In genomic region chr5:154470949-154471870, GRCh38 we compare ENCODE assay signal across 27 cellular contexts. TPM values are rescaled to one million over a fixed set of nuclear protein-coding genes. Genes with fewer than 3 reads are reported as not detected.
DNase-seq lines count a peak whose midpoint lies in the region; ATAC-seq, FAIRE-seq and TF ChIP-seq lines count a peak whose summit lies in the region.
"Had no signal": no experiment of that assay in that cellular context is flagged by ENCODE, and none has a peak within 500 bp of the region (broad histone marks: within the 10 kb centered on the region; RNA-seq: fewer than 3 reads in every experiment).

No MANE protein-coding gene starts in this region.

- no peak overlapping the region for H4K91ac ChIP-seq in H1 (replicated peaks; ENCODE audit: insufficient read length, low read length)

- H3K9ac ChIP-seq in H1 (replicated peaks in 1 of 4; ENCODE audit: extremely low read depth in 1 of 4, low read depth in 3 of 4, low read length in 3 of 4) = no peak overlapping the region
- no peak overlapping the region for H3K9ac ChIP-seq in smooth muscle cell (ENCODE audit: low read depth)
- H3K9ac ChIP-seq: BLaER1 had no signal

- H3K79me1 ChIP-seq in H1 (ENCODE audit: low read depth, low read length) = no peaks in the 10 kb centered on the region

- no peaks in the 10 kb centered on the region for H3K79me2 ChIP-seq in H1 (ENCODE audit: control insufficient read depth in 1 of 2, insufficient read depth in 2 of 2, low read length in 2 of 2)
- peaks cover 24% of the 10 kb centered on the region for H3K79me2 ChIP-seq in smooth muscle cell (ENCODE audit: low read depth)

- no peak overlapping the region for H3K4me3 ChIP-seq in H1 (ENCODE audit: extremely low read depth in 1 of 4, insufficient read depth in 2 of 4, low read depth in 3 of 4, low read length in 4 of 4)
- H3K4me3 ChIP-seq in smooth muscle cell = peak overlapping the region; percentile 7
- H3K4me3 ChIP-seq: BLaER1, left lung, upper lobe of right lung had no signal

- no peak for TF ChIP-seq POLR2A in H1 (IDR thresholded peaks at IDR 0.05; ENCODE audit: control extremely low read depth in 1 of 2, low read depth in 2 of 2, low read length in 2 of 2)

- no peak overlapping the region for H2BK20ac ChIP-seq in H1 (ENCODE audit: low read length)

- H2BK120ac ChIP-seq in H1 (replicated peaks; ENCODE audit: low read depth, low read length) = no peak overlapping the region

- H2AFZ ChIP-seq in H1 (ENCODE audit: low read length) (no peak overlapping the region), smooth muscle cell (ENCODE audit: low read depth) (peak overlapping the region; percentile 41)

- FAIRE-seq in H1 (lab: Jason Lieb, UNC) = no peak
- FAIRE-seq: A204.1, bronchial epithelial cell, G401.6, GM19239 had no signal

- ATAC-seq in GM18511 (IDR thresholded peaks at IDR 0.05; ENCODE audit: unreplicated experiment) = no peak
- ATAC-seq: left lung, upper lobe of right lung had no signal

- DNase-seq in NCI-H82 (lab: John Stamatoyannopoulos, UW) (peak; percentile 8), NCI-H82 treated with DMSO at 0.1 percent for 48 hours (lab: John Stamatoyannopoulos, UW; ENCODE audit: unreplicated experiment) (no peak), LoVo (ENCODE audit: low spot score) (peak; percentile 44), H1 (ENCODE audit: low read depth in 1 of 2, low spot score in 2 of 2) (no peak), smooth muscle cell (lab: John Stamatoyannopoulos, UW; ENCODE audit: unreplicated experiment) (no peak), NOMO-1 treated with DMSO at 0.1 percent for 48 hours (lab: John Stamatoyannopoulos, UW; ENCODE audit: unreplicated experiment) (no peak)
- no peak for DNase-seq in activated CD4-positive, alpha-beta T cell treated with anti-CD3 and anti-CD28 coated beads, Interleukin-2, amount 50 U/mL, for 1 hour
- DNase-seq: activated B cell treated with CpG ODN at 0.5 μM for 24 hours; activated CD4-positive, alpha-beta memory T cell treated with anti-CD3 and anti-CD28 coated beads, Interleukin-2, amount 10 ng/mL, durations not matched to agents 7 days and 5 days; activated gamma-delta T cell treated with Interleukin-2 at 50 U/mL for 16 hours; activated T-cell treated with anti-CD3 and anti-CD28 coated beads for 4 hours; glutamatergic neuron; left lung; NCI-H1092 treated with DMSO at 0.1 percent for 48 hours; NCI-H2081 treated with DMSO at 0.1 percent for 48 hours; NCI-H524; stimulated activated CD4-positive, alpha-beta T cell treated with anti-CD3 and anti-CD28 coated beads, Interleukin-12 subunit alpha, Interleukin-12 subunit beta, amount 100 ng/mL, for 4 hours; upper lobe of right lung had no signal

- peaks cover 3% of the 10 kb centered on the region; the same call in 1 of the 2 replicates for H3K23me2 ChIP-seq in H1 (ENCODE audit: low read depth, low read length)

- H4K8ac ChIP-seq in H1 (ENCODE audit: extremely low read depth, insufficient read depth, low read length) = no peak overlapping the region

- H2BK15ac ChIP-seq in H1 (ENCODE audit: low read length) = 0 out of 2 replicates have a peak overlapping the region, but pooled peaks have one; percentile 1

- peaks cover 10% of the 10 kb centered on the region for H3F3A ChIP-seq in smooth muscle cell (ENCODE audit: low read depth)

- no peak overlapping the region for H3K18ac ChIP-seq in H1 (ENCODE audit: extremely low read depth, low read length)

- no peak overlapping the region for H3K56ac ChIP-seq in H1 (replicated peaks; ENCODE audit: insufficient read length, low read depth, low read length)

- H3K4me2 ChIP-seq in H1 (ENCODE audit: insufficient read depth in 1 of 2, low read depth in 2 of 2, low read length in 2 of 2) (no peak overlapping the region), smooth muscle cell (peak overlapping the region; percentile 80)
- H3K4me2 ChIP-seq: BLaER1 had no signal

- no peak overlapping the region for H3K27ac ChIP-seq in H1 (ENCODE audit: low read depth, low read length)
- H3K27ac ChIP-seq in smooth muscle cell (ENCODE audit: low read depth) = no peak overlapping the region
- H3K27ac ChIP-seq: BLaER1, left lung, upper lobe of right lung had no signal

- no peak overlapping the region for H3K23ac ChIP-seq in H1 (ENCODE audit: insufficient read length)

- no peak for TF ChIP-seq CTCF in H1 (IDR thresholded peaks at IDR 0.05; ENCODE audit: control extremely low read depth in 1 of 3, insufficient read depth in 1 of 3, low read depth in 1 of 3, low read length in 3 of 3)
- no peak for TF ChIP-seq CTCF in smooth muscle cell (IDR thresholded peaks at IDR 0.05; ENCODE audit: borderline replicate concordance, insufficient read depth, poor library complexity, severe bottlenecking)

- H3K4ac ChIP-seq in H1 (replicated peaks; ENCODE audit: insufficient read length, low read depth, low read length) = no peak overlapping the region

- 26% methylated on average over 11 of the region's 11 CpGs; no CpG with 5 or more reads in 1 of the 2 experiments for WGBS in H1 (ENCODE audit: extremely low coverage in 1 of 2, insufficient coverage in 1 of 2, insufficient read length in 1 of 2, insufficient replicate concordance in 2 of 2, low coverage in 1 of 2, low lambda C conversion rate in 2 of 2, missing lambda C conversion rate in 1 of 2), 2 experiments
- WGBS in smooth muscle cell (ENCODE audit: low lambda C conversion rate) = 56% methylated on average over 11 of the region's 11 CpGs

- no peak for TF ChIP-seq EP300 in H1 (IDR thresholded peaks at IDR 0.05; ENCODE audit: borderline replicate concordance in 1 of 2, low read depth in 2 of 2, low read length in 2 of 2)

- H3K36me3 ChIP-seq in H1 (ENCODE audit: control insufficient read depth in 2 of 4, insufficient read depth in 4 of 4, low read length in 3 of 4) (no peaks in the 10 kb centered on the region), smooth muscle cell (ENCODE audit: low read depth) (no peaks in the 10 kb centered on the region)
- H3K36me3 ChIP-seq: BLaER1, left lung, upper lobe of right lung had no signal

- peak overlapping the region; percentile 42; the same call in 1 of the 2 replicates for H2AK5ac ChIP-seq in H1 (ENCODE audit: low read depth, low read length)

- H3K4me1 ChIP-seq in H1 (replicated peaks in 1 of 4; ENCODE audit: control insufficient read depth in 3 of 4, insufficient read depth in 4 of 4, low read length in 3 of 4) (peaks cover 7 to 22% (median 12%) of the 10 kb centered on the region in 4 experiments; a peak in 6 of 7 replicates), smooth muscle cell (ENCODE audit: low read depth) (peaks cover 29% of the 10 kb centered on the region)

- POLR2A ChIA-PET in H1 (lab: Charles Lee; ENCODE audit: partially characterized antibody) = no interaction called here

- no peak for TF ChIP-seq RAD21 in H1 (IDR thresholded peaks at IDR 0.05 in 1 of 2, conservative IDR thresholded peaks at IDR 0.05 in 1 of 2; ENCODE audit: low read depth in 2 of 2, low read length in 2 of 2)

- CTCF ChIA-PET in H1 (lab: Charles Lee; ENCODE audit: partially characterized antibody) = interaction anchor here (0.7 to 16.1 kb wide), 7 partner anchors 10 to 140 kb away, joined by 3 to 273 read pairs (median 5); no protein-coding TSS in a partner anchor

- H3K27me3 ChIP-seq in H1 (replicated peaks in 1 of 4; ENCODE audit: control insufficient read depth in 3 of 4, extremely low read depth in 1 of 4, insufficient read depth in 3 of 4, low read length in 3 of 4) (peaks cover 70 to 91% (median 81%) of the 10 kb centered on the region in 4 experiments), smooth muscle cell (ENCODE audit: low read depth) (no peaks in the 10 kb centered on the region)

- H3K14ac ChIP-seq in H1 (ENCODE audit: insufficient read length) = no peak overlapping the region

- no peaks in the 10 kb centered on the region for H3K9me3 ChIP-seq in H1 (ENCODE audit: insufficient read depth in 2 of 2, low read depth in 1 of 2, low read length in 1 of 2)
- no peaks in the 10 kb centered on the region for H3K9me3 ChIP-seq in smooth muscle cell (replicated peaks; ENCODE audit: low read depth)
- H3K9me3 ChIP-seq: left lung, upper lobe of right lung had no signal

- H4K20me1 ChIP-seq in H1 (replicated peaks in 1 of 2; ENCODE audit: control insufficient read depth in 1 of 2, insufficient read depth in 2 of 2, low read length in 2 of 2) = peaks cover 11 to 16% of the 10 kb centered on the region in 2 experiments
- no peaks in the 10 kb centered on the region for H4K20me1 ChIP-seq in smooth muscle cell (ENCODE audit: low read depth)

- no peak overlapping the region for H2BK5ac ChIP-seq in H1 (ENCODE audit: low read depth, low read length)

- H2BK12ac ChIP-seq in H1 (ENCODE audit: low read depth, low read length) = peak overlapping the region; percentile 42; the same call in 1 of the 2 replicates

- H4K5ac ChIP-seq in H1 (ENCODE audit: insufficient read length, low read depth, low read length) = no peak overlapping the region

TF ChIP-seq in H1, 55 proteins besides CTCF, POLR2A, EP300 and RAD21 (continues in another document):
- peak; percentile 69 for TF ChIP-seq RNF2 (IDR thresholded peaks at IDR 0.05; ENCODE audit: borderline replicate concordance, low read depth, low read length, missing control alignments, poor library complexity, severe bottlenecking)
- TF ChIP-seq SUZ12 (IDR thresholded peaks at IDR 0.05; ENCODE audit: low read length) = peak; percentile 77; the same call in 1 of the 2 replicates

RNA-seq across cellular contexts. Expression of gene HAND1, which starts 6.8 kb away (rescaled TPM):
- total RNA-seq in H1 (2021; fragmentation: NEBNext Ultra II Directional; extraction: Animal tissue kit (Norgen Biotek cat#: 25700)) = not detected in 2 replicates
- polyA plus RNA-seq in H1 (2011; rRNA removed) (0.06 TPM in 1 of 2 replicates, not detected in the other), smooth muscle cell (18.2 and 68.4 TPM in 2 replicates)
- not detected for polyA plus RNA-seq in H1 (2011; cell fraction: cytosol; rRNA removed)
- polyA plus RNA-seq in H1 (2011; cell fraction: nucleus; rRNA removed) = not detected
- 0.09 to 0.59 TPM (median 0.40 TPM) in 3 of 4 replicates, not detected in the other for polyA plus RNA-seq in H1 (2012, experiment 1 of 2)
- 1.2 TPM for polyA plus RNA-seq in H1 (2012, experiment 2 of 2)
- not detected for polyA plus RNA-seq in H1 (2013, experiment 1 of 2)
- not detected for polyA plus RNA-seq in H1 (2013, experiment 2 of 2)
- polyA minus RNA-seq in H1 (2011; rRNA and poly(A)+ RNA removed) = not detected in 2 replicates
- not detected for polyA minus RNA-seq in H1 (2011; cell fraction: cytosol; rRNA and poly(A)+ RNA removed)
- polyA minus RNA-seq in H1 (2011; cell fraction: nucleus; rRNA and poly(A)+ RNA removed) = 0.40 TPM
- total RNA-seq in smooth muscle cell = 25.2 and 36.3 TPM in 2 replicates
- total RNA-seq: activated B cell treated with CpG ODN at 0.5 μM for 24 hours; activated CD4-positive, alpha-beta memory T cell treated with anti-CD3 and anti-CD28 coated beads, Interleukin-2, amount 10 ng/mL, durations not matched to agents 7 days and 5 days; bronchial epithelial cell; H4; left lung; renal cortical epithelial cell; upper lobe of right lung had no signal
- polyA plus RNA-seq: adipose tissue had no signal

RNA-seq across cellular contexts. Expression of gene SAP30L, which starts 25.4 kb away (rescaled TPM):
- 26.3 and 31.5 TPM in 2 replicates for total RNA-seq in H1 (2021; fragmentation: NEBNext Ultra II Directional; extraction: Animal tissue kit (Norgen Biotek cat#: 25700))
- polyA plus RNA-seq in H1 (2011; rRNA removed) (8.3 and 12.2 TPM in 2 replicates), smooth muscle cell (32.7 and 41.6 TPM in 2 replicates)
- 13.4 TPM for polyA plus RNA-seq in H1 (2011; cell fraction: cytosol; rRNA removed)
- polyA plus RNA-seq in H1 (2011; cell fraction: nucleus; rRNA removed) = 13.6 TPM
- 18.6 to 28.7 TPM (median 21.7 TPM) in 4 replicates for polyA plus RNA-seq in H1 (2012, experiment 1 of 2)
- 2.0 TPM for polyA plus RNA-seq in H1 (2012, experiment 2 of 2)
- 40.2 TPM for polyA plus RNA-seq in H1 (2013, experiment 1 of 2)
- 48.2 TPM for polyA plus RNA-seq in H1 (2013, experiment 2 of 2)
- 12.1 and 15.0 TPM in 2 replicates for polyA minus RNA-seq in H1 (2011; rRNA and poly(A)+ RNA removed)
- polyA minus RNA-seq in H1 (2011; cell fraction: cytosol; rRNA and poly(A)+ RNA removed) = 16.7 TPM
- polyA minus RNA-seq in H1 (2011; cell fraction: nucleus; rRNA and poly(A)+ RNA removed) = 10.0 TPM
- total RNA-seq in smooth muscle cell = 29.9 and 44.2 TPM in 2 replicates

Comparison
In these comparisons a context has a peak if more than half of its experiments do, and no peak if none do; other contexts are left out.
1. DNase-seq: peak in NCI-H82 (single experiment) and LoVo (single experiment); none in NCI-H82 treated with DMSO at 0.1 percent for 48 hours (single experiment), H1 (0 of 2), smooth muscle cell (single experiment), activated CD4-positive, alpha-beta T cell treated with anti-CD3 and anti-CD28 coated beads, Interleukin-2, amount 50 U/mL, for 1 hour (single experiment) and NOMO-1 treated with DMSO at 0.1 percent for 48 hours (single experiment).
2. RNA of gene HAND1, which starts 6.8 kb away (total RNA-seq): 25.2 to 36.3 TPM in smooth muscle cell; not detected in H1; every median in the first group is over 10 times any median in the second.